8 cellular contexts compared by ENCODE assay signal in the genomic region with DNA sequence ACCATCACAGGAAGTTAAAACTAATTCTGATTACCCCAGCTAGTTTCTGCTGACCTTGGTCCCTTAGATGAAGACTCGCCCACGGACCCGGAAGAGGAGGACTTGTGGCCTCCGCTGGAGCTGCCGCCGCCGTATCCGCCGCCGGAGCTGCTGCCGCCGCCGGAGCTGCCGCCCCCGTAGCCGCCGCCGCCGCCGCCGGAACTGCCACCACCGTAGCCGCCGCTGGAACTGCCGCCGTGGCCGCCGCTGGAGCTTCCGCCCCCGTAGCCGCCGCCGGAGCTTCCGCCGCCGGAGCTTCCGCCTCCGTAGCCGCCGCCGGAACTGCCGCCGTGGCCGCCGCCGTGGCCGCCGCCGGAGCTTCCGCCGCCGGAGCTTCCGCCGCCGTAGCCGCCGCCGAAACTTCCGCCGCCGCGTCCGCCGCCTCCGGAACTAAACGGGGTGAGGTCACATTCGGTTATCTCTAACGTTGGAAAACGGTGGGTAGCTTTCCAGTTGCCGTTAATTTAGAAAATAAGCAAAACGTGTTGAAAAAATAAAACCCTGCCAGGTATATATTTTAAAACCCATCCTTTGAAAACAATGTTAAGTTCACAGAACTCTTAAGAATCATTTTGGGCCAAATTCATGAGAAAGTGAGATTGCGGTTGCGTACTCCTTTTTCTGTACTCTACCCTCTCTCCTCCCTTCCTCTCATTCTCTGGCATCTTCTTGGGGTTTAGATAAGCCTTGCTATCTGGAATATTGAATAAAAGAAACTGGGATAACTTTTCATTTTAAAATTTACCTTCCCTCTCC. TPM values are rescaled to one million over a fixed set of nuclear protein-coding genes. Genes with fewer than 3 reads are reported as not detected.
DNase-seq lines count a peak whose midpoint lies in the region; ATAC-seq and TF ChIP-seq lines count a peak whose summit lies in the region.

No MANE protein-coding gene starts in this region.

- peak overlapping the region; percentile 83 for H3K27ac ChIP-seq in layer of hippocampus (ENCODE audit: low read depth, low read length)

- H3K4me3 Mint-ChIP-seq in chondrocyte (ENCODE audit: unreplicated experiment), result peak overlapping the region; percentile 77

- TF ChIP-seq CTCF in chondrocyte (IDR thresholded peaks at IDR 0.05), result no peak

- H3K27ac Mint-ChIP-seq in chondrocyte (ENCODE audit: unreplicated experiment), result peak overlapping the region; percentile 90

- ATAC-seq in GM18867 (IDR thresholded peaks at IDR 0.05; ENCODE audit: unreplicated experiment), result peak; percentile 81
- ATAC-seq in HG03135 (IDR thresholded peaks at IDR 0.05; ENCODE audit: unreplicated experiment), result peak; percentile 80

- H3K9me3 Mint-ChIP-seq in chondrocyte (ENCODE audit: low read depth), result no peaks in the 10 kb centered on the region

- DNase-seq in A172 (ENCODE audit: low spot score), result peak; percentile 57
- peak; percentile 41 for DNase-seq in NCI-H446 treated with DMSO at 0.1 percent for 48 hours (lab: John Stamatoyannopoulos, UW)
- peak; percentile 75 to 78 for DNase-seq in activated CD4-positive, alpha-beta T cell treated with anti-CD3 and anti-CD28 coated beads for 24 hours (ENCODE audit: low read depth in 2 of 2)
- DNase-seq in chondrocyte (ENCODE audit: low spot score), result peak; percentile 88
- peak; percentile 60 to 77 (median 74) for DNase-seq in stimulated activated CD4-positive, alpha-beta T cell treated with anti-CD3 and anti-CD28 coated beads, Interleukin-1b, Interleukin-23, amount 100 ng/mL, for 24 hours (ENCODE audit: low read depth in 4 of 4, low spot score in 1 of 4)

- no peaks in the 10 kb centered on the region for H3K27me3 Mint-ChIP-seq in chondrocyte (ENCODE audit: low read depth)

- peaks cover 32% of the 10 kb centered on the region for H3K4me1 Mint-ChIP-seq in chondrocyte (ENCODE audit: low read depth)

- H3K27me3 ChIP-seq in layer of hippocampus (ENCODE audit: control insufficient read depth, insufficient read depth, low read length), result no peaks in the 10 kb centered on the region

- H3K36me3 Mint-ChIP-seq in chondrocyte (ENCODE audit: low read depth), result peaks cover 8% of the 10 kb centered on the region

RNA-seq across cellular contexts. Expression of a gene that starts 3.5 kb away (rescaled TPM):
- 28.5 and 34.7 TPM in 2 replicates for total RNA-seq in A172 (2014; rRNA removed; shearing (Covaris generic))
- total RNA-seq in chondrocyte, result 52.9 to 80.2 TPM (median 55.0 TPM) in 3 replicates

RNA-seq across cellular contexts. Expression of a gene that starts 19.2 kb away (rescaled TPM):
- total RNA-seq in A172 (2014; rRNA removed; shearing (Covaris generic)), result not detected in 2 replicates
- not detected in 3 replicates for total RNA-seq in chondrocyte

RNA-seq across cellular contexts. Expression of a gene that starts 36.6 kb away (rescaled TPM):
- not detected in 2 replicates for total RNA-seq in A172 (2014; rRNA removed; shearing (Covaris generic))
- not detected in 3 replicates for total RNA-seq in chondrocyte

RNA-seq across cellular contexts. Expression of a gene that starts 46.9 kb away (rescaled TPM):
- not detected in 2 replicates for total RNA-seq in A172 (2014; rRNA removed; shearing (Covaris generic))
- total RNA-seq in chondrocyte, result not detected in 3 replicates

RNA-seq across cellular contexts. Expression of a gene that starts 48.1 kb away (rescaled TPM):
- total RNA-seq in A172 (2014; rRNA removed; shearing (Covaris generic)), result not detected in 2 replicates
- not detected in 3 replicates for total RNA-seq in chondrocyte

Comparison
In these comparisons a context has a peak if more than half of its experiments do, and no peak if none do; other contexts are left out.
1. Peak in every context shown above with its lines: DNase-seq, ATAC-seq and H3K27ac ChIP-seq.